In genomic region chr9:83701769-83702168, GRCh38 we compare ENCODE assay signal across 10 cellular contexts. TPM values are rescaled to one million over a fixed set of nuclear protein-coding genes. Genes with fewer than 3 reads are reported as not detected.
DNase-seq lines count a peak whose midpoint lies in the region; ATAC-seq and TF ChIP-seq lines count a peak whose summit lies in the region.
"Had no signal": no experiment of that assay in that cellular context is flagged by ENCODE, and none has a peak within 500 bp of the region (broad histone marks: within the 10 kb centered on the region; RNA-seq: fewer than 3 reads in every experiment).

No MANE protein-coding gene starts in this region.

- H3K9ac ChIP-seq in mammary epithelial cell (ENCODE audit: insufficient read depth, low read length): no peak overlapping the region

- in situ Hi-C loops in mammary epithelial cell (cut with MboI; ENCODE audit: low sequenced_read_pairs in 2 of 2): no loop called here

- H3K27ac ChIP-seq in CD4-positive, alpha-beta memory T cell (ENCODE audit: low read depth, low read length): no peak overlapping the region
- peak overlapping the region; percentile 47 for H3K27ac ChIP-seq in mammary epithelial cell (ENCODE audit: insufficient read depth, low read depth, low read length)
- H3K27ac ChIP-seq in effector memory CD4-positive, alpha-beta T cell (ENCODE audit: insufficient read depth, low read length, poor library complexity, severe bottlenecking): no peak overlapping the region

- H3K36me3 ChIP-seq in CD4-positive, alpha-beta memory T cell (ENCODE audit: insufficient read depth, low read length): no peaks in the 10 kb centered on the region
- H3K36me3 ChIP-seq in mammary epithelial cell (ENCODE audit: insufficient read depth, low read length): no peaks in the 10 kb centered on the region
- H3K36me3 ChIP-seq in effector memory CD4-positive, alpha-beta T cell (ENCODE audit: control insufficient read depth, insufficient read depth, low read length): no peaks in the 10 kb centered on the region

- no peak overlapping the region for H3K4me3 ChIP-seq in CD4-positive, alpha-beta memory T cell (ENCODE audit: low read length in 2 of 2)
- H3K4me3 ChIP-seq in mammary epithelial cell (replicated peaks in 1 of 3; ENCODE audit: insufficient read depth in 1 of 3, low read depth in 2 of 3, low read length in 3 of 3): peak overlapping the region in 1 of 3 experiments; percentile 1
- no peak overlapping the region for H3K4me3 ChIP-seq in effector memory CD4-positive, alpha-beta T cell (ENCODE audit: insufficient read depth, low read depth, low read length, poor library complexity, severe bottlenecking)

- H3K27me3 Mint-ChIP-seq in CD4-positive, alpha-beta memory T cell: no peaks in the 10 kb centered on the region

- BruUV-seq in mammary epithelial cell (replicated peaks; lab: Mats Ljungman, UMichigan): no TSS peak

- H3K4me1 ChIP-seq in CD4-positive, alpha-beta memory T cell (ENCODE audit: insufficient read depth, low read length): peaks cover 88% of the 10 kb centered on the region
- peaks cover 16% of the 10 kb centered on the region for H3K4me1 ChIP-seq in mammary epithelial cell (ENCODE audit: insufficient read depth, low read length)
- peaks cover 20% of the 10 kb centered on the region for H3K4me1 ChIP-seq in effector memory CD4-positive, alpha-beta T cell (ENCODE audit: control insufficient read depth, insufficient read depth, low read length, poor library complexity, severe bottlenecking)

- no peaks in the 10 kb centered on the region for H3K9me3 ChIP-seq in CD4-positive, alpha-beta memory T cell (ENCODE audit: control insufficient read depth in 1 of 2, low read length in 2 of 2)
- no peaks in the 10 kb centered on the region for H3K9me3 ChIP-seq in mammary epithelial cell (replicated peaks; ENCODE audit: insufficient read depth, low read length)
- no peaks in the 10 kb centered on the region for H3K9me3 ChIP-seq in effector memory CD4-positive, alpha-beta T cell (ENCODE audit: control insufficient read depth, low read length)

- no peak for ATAC-seq in HG03460 (IDR thresholded peaks at IDR 0.05; ENCODE audit: unreplicated experiment)
- ATAC-seq in HG02981 (IDR thresholded peaks at IDR 0.05; ENCODE audit: unreplicated experiment): no peak
- ATAC-seq: left cardiac atrium had no signal

- H3K4me3 Mint-ChIP-seq in CD4-positive, alpha-beta memory T cell: peak overlapping the region in 7 of 8 donors; percentile 1 to 51 (median 24)

- POLR2A ChIA-PET in CD4-positive, alpha-beta memory T cell (lab: Charles Lee; ENCODE audit: partially characterized antibody): no interaction called here

- WGBS in mammary epithelial cell (ENCODE audit: low coverage, missing lambda C conversion rate): 22% methylated on average over 6 of the region's 6 CpGs

- no peak overlapping the region for H2AFZ ChIP-seq in mammary epithelial cell (ENCODE audit: low read depth, low read length)

- H3K36me3 Mint-ChIP-seq in CD4-positive, alpha-beta memory T cell: peaks cover 5 to 16% of the 10 kb centered on the region in 2 donors

- CTCF ChIA-PET in CD4-positive, alpha-beta memory T cell (lab: Charles Lee; ENCODE audit: partially characterized antibody): interaction anchor here (2.7 kb wide), 1 partner anchor 81 kb away, joined by 8 read pairs; no protein-coding TSS in a partner anchor
- CTCF ChIA-PET in mammary epithelial cell (lab: Charles Lee; ENCODE audit: low non-redundant PET): no interaction called here

- peaks cover 99% of the 10 kb centered on the region for H3K79me2 ChIP-seq in mammary epithelial cell (ENCODE audit: insufficient read depth, low read length)

- H3K4me1 Mint-ChIP-seq in CD4-positive, alpha-beta memory T cell: peaks cover 54 to 83% (median 71%) of the 10 kb centered on the region in 4 donors

- no peak for TF ChIP-seq CTCF in mammary epithelial cell (conservative IDR thresholded peaks at IDR 0.05 in 1 of 2, IDR thresholded peaks at IDR 0.05 in 1 of 2; ENCODE audit: extremely low read depth in 1 of 2, insufficient read depth in 1 of 2, low read depth in 1 of 2, low read length in 2 of 2)

- H3K9me3 Mint-ChIP-seq in CD4-positive, alpha-beta memory T cell: no peaks in the 10 kb centered on the region

- H4K20me1 ChIP-seq in mammary epithelial cell (ENCODE audit: insufficient read depth, low read length): peaks cover 12% of the 10 kb centered on the region

- dilution Hi-C loops in mammary epithelial cell (cut with HindIII; ENCODE audit: low sequenced_read_pairs): no loop called here

- peak overlapping the region in 4 of 7 donors; percentile 0 to 44 (median 5) for H3K27ac Mint-ChIP-seq in CD4-positive, alpha-beta memory T cell

- peak overlapping the region; percentile 70 for H3K4me2 ChIP-seq in mammary epithelial cell (ENCODE audit: insufficient read depth, low read depth, low read length)

- no peaks in the 10 kb centered on the region for H3K27me3 ChIP-seq in CD4-positive, alpha-beta memory T cell (ENCODE audit: insufficient read depth, low read length)
- H3K27me3 ChIP-seq in mammary epithelial cell (ENCODE audit: insufficient read depth, low read length): no peaks in the 10 kb centered on the region
- H3K27me3 ChIP-seq in effector memory CD4-positive, alpha-beta T cell (replicated peaks; ENCODE audit: control insufficient read depth, insufficient read depth, low read length, poor library complexity, severe bottlenecking): no peaks in the 10 kb centered on the region

- intact Hi-C loops in CD4-positive, alpha-beta memory T cell (cut with micrococcal nuclease): no loop called here
- intact Hi-C loops in mammary epithelial cell (cut with micrococcal nuclease): loop anchor here (10.0 kb wide), 1 partner anchor 223 kb away; the partner anchor contains the start of gene KIF27

- no peak for DNase-seq in CD4-positive, alpha-beta memory T cell
- DNase-seq in HS-5 (ENCODE audit: low read depth) (peak; percentile 87), mammary epithelial cell (peak; percentile 82), myocyte (ENCODE audit: low read depth) (peak; percentile 24), SHP77 treated with DMSO at 0.1 percent for 48 hours (lab: John Stamatoyannopoulos, UW) (no peak)
- no peak for DNase-seq in effector memory CD4-positive, alpha-beta T cell
- DNase-seq: anterior cingulate cortex, left cardiac atrium had no signal

RNA-seq across cellular contexts. Expression of gene UBQLN1, which starts 6.0 kb away (rescaled TPM):
- total RNA-seq in CD4-positive, alpha-beta memory T cell: 100 to 1,000 TPM; 106 to 122 TPM
- 10 to 100 TPM; 66.8 to 80.6 TPM for polyA plus RNA-seq in CD4-positive, alpha-beta memory T cell
- total RNA-seq in mammary epithelial cell (100 to 1,000 TPM; 117 to 126 TPM), myocyte (76.1 and 84.2 TPM in 2 replicates)
- 84.3 TPM for polyA plus RNA-seq in mammary epithelial cell
- polyA minus RNA-seq in mammary epithelial cell: 303 TPM
- 43.3 TPM for polyA plus RNA-seq in myocyte (2012)

Comparison
In these comparisons a context has a peak if more than half of its experiments do, and no peak if none do; other contexts are left out.
1. DNase-seq: peak in HS-5 (single experiment), mammary epithelial cell (single experiment) and myocyte (single experiment); none in CD4-positive, alpha-beta memory T cell (0 of 5), SHP77 treated with DMSO at 0.1 percent for 48 hours (single experiment) and effector memory CD4-positive, alpha-beta T cell (0 of 3).